ENCODE assay signal across 1 cellular context in the genomic region with DNA sequence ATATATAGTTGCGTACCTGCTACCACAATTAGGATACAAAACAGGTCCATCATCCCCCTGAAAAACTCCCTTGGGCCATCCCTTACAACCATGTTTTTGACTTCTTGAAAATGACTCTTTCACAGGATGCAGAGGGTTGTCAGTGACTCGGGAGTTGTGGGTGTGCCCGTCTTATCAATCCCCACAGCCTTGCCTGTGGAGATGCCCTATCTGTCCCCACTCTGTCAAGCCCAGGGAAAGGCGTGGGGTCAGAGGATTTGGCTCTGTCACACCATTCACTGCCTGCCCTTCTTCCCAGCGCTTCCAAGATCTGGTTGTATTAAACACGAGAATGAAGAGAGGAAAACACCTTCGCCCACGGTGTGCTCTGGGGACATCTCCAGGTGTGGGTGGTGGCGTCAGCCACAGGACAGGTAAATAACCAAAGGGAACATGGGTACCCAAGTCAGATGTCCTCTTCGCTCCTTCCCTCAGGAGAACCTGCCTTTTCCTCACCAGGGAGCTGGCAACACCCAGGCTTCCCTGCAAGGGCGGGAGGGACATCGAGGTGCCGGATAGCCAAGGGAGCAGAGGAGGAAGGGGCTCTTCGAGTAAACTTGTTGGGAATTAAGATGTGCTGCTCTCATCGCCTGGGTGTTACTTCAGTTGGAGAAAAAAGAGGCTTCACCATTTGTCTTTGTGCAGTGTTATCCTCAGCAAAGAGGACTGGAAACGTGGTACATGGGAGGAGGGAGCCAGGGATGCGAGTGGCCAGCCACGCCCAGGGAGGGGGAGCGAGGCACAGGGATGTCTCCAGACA.
TF ChIP-seq lines count a peak whose summit lies in the region.

No MANE protein-coding gene starts in this region.

TF ChIP-seq in K562, 482 proteins besides CTCF, POLR2A, EP300 and RAD21 (continued from another document and continues in another):
- TF ChIP-seq, protein P1, sequence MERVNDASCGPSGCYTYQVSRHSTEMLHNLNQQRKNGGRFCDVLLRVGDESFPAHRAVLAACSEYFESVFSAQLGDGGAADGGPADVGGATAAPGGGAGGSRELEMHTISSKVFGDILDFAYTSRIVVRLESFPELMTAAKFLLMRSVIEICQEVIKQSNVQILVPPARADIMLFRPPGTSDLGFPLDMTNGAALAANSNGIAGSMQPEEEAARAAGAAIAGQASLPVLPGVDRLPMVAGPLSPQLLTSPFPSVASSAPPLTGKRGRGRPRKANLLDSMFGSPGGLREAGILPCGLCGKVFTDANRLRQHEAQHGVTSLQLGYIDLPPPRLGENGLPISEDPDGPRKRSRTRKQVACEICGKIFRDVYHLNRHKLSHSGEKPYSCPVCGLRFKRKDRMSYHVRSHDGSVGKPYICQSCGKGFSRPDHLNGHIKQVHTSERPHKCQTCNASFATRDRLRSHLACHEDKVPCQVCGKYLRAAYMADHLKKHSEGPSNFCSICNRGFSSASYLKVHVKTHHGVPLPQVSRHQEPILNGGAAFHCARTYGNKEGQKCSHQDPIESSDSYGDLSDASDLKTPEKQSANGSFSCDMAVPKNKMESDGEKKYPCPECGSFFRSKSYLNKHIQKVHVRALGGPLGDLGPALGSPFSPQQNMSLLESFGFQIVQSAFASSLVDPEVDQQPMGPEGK (CRISPR knock-in tag; IDR thresholded peaks at IDR 0.05; ENCODE audit: borderline replicate concordance): no peak
- peak; percentile 75 to 81; a peak in 3 of 4 replicates for TF ChIP-seq TBL1XR1 (IDR thresholded peaks at IDR 0.05; ENCODE audit: low read length in 2 of 2)
- no peak for TF ChIP-seq PURB (CRISPR knock-in tag; IDR thresholded peaks at IDR 0.05; ENCODE audit: low read depth)
- TF ChIP-seq, protein P2, sequence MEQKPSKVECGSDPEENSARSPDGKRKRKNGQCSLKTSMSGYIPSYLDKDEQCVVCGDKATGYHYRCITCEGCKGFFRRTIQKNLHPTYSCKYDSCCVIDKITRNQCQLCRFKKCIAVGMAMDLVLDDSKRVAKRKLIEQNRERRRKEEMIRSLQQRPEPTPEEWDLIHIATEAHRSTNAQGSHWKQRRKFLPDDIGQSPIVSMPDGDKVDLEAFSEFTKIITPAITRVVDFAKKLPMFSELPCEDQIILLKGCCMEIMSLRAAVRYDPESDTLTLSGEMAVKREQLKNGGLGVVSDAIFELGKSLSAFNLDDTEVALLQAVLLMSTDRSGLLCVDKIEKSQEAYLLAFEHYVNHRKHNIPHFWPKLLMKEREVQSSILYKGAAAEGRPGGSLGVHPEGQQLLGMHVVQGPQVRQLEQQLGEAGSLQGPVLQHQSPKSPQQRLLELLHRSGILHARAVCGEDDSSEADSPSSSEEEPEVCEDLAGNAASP (IDR thresholded peaks at IDR 0.05): no peak
- TF ChIP-seq PCBP2 (IDR thresholded peaks at IDR 0.05; ENCODE audit: low read depth, low read length, poor library complexity, severe bottlenecking): no peak
- TF ChIP-seq ERF (CRISPR knock-in tag; IDR thresholded peaks at IDR 0.05): no peak
- TF ChIP-seq ELF2 (CRISPR knock-in tag; IDR thresholded peaks at IDR 0.05): no peak
- TF ChIP-seq ZBED1 (IDR thresholded peaks at IDR 0.05): no peak
- peak; percentile 74; the same call in 1 of the 2 replicates for TF ChIP-seq MYNN (IDR thresholded peaks at IDR 0.05)
- no peak for TF ChIP-seq MYNN (CRISPR knock-in tag; IDR thresholded peaks at IDR 0.05)
- TF ChIP-seq CSDE1 (IDR thresholded peaks at IDR 0.05): no peak
- TF ChIP-seq ZC3H11A (IDR thresholded peaks at IDR 0.05; ENCODE audit: low read depth, low read length): no peak
- no peak for TF ChIP-seq CEBPB (tag; IDR thresholded peaks at IDR 0.05)
- no peak for TF ChIP-seq FOXP1 (CRISPR knock-in tag; IDR thresholded peaks at IDR 0.05)
- TF ChIP-seq SMAD2 (IDR thresholded peaks at IDR 0.05; ENCODE audit: low read depth, low read length): no peak
- TF ChIP-seq ZNF695 (CRISPR knock-in tag; IDR thresholded peaks at IDR 0.05): no peak
- TF ChIP-seq, protein P3, sequence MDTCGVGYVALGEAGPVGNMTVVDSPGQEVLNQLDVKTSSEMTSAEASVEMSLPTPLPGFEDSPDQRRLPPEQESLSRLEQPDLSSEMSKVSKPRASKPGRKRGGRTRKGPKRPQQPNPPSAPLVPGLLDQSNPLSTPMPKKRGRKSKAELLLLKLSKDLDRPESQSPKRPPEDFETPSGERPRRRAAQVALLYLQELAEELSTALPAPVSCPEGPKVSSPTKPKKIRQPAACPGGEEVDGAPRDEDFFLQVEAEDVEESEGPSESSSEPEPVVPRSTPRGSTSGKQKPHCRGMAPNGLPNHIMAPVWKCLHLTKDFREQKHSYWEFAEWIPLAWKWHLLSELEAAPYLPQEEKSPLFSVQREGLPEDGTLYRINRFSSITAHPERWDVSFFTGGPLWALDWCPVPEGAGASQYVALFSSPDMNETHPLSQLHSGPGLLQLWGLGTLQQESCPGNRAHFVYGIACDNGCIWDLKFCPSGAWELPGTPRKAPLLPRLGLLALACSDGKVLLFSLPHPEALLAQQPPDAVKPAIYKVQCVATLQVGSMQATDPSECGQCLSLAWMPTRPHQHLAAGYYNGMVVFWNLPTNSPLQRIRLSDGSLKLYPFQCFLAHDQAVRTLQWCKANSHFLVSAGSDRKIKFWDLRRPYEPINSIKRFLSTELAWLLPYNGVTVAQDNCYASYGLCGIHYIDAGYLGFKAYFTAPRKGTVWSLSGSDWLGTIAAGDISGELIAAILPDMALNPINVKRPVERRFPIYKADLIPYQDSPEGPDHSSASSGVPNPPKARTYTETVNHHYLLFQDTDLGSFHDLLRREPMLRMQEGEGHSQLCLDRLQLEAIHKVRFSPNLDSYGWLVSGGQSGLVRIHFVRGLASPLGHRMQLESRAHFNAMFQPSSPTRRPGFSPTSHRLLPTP (IDR thresholded peaks at IDR 0.05; ENCODE audit: borderline replicate concordance, extremely low read depth, insufficient read length): no peak
- no peak for TF ChIP-seq EZH2 (IDR thresholded peaks at IDR 0.05; ENCODE audit: borderline replicate concordance, low read depth, low read length)
- no peak for TF ChIP-seq ZNF282 (CRISPR knock-in tag; IDR thresholded peaks at IDR 0.05)
- TF ChIP-seq HEY1 (CRISPR knock-in tag; IDR thresholded peaks at IDR 0.05; ENCODE audit: borderline replicate concordance): no peak
- peak; percentile 34; the same call in 1 of the 2 replicates for TF ChIP-seq THAP12 (CRISPR knock-in tag; IDR thresholded peaks at IDR 0.05)
- TF ChIP-seq JUND (IDR thresholded peaks at IDR 0.05; ENCODE audit: borderline replicate concordance, low read depth, low read length): peak; percentile 86
- peak; percentile 75; the same call in 1 of the 3 replicates for TF ChIP-seq JUND (tag; IDR thresholded peaks at IDR 0.05; ENCODE audit: borderline replicate concordance, low read depth, low read length)
- TF ChIP-seq AFF4 (CRISPR knock-in tag; IDR thresholded peaks at IDR 0.05): no peak
- 0 out of 2 replicates have a peak, but pooled peaks have one; percentile 19 for TF ChIP-seq E2F3 (CRISPR knock-in tag; IDR thresholded peaks at IDR 0.05)
- TF ChIP-seq, protein P4, sequence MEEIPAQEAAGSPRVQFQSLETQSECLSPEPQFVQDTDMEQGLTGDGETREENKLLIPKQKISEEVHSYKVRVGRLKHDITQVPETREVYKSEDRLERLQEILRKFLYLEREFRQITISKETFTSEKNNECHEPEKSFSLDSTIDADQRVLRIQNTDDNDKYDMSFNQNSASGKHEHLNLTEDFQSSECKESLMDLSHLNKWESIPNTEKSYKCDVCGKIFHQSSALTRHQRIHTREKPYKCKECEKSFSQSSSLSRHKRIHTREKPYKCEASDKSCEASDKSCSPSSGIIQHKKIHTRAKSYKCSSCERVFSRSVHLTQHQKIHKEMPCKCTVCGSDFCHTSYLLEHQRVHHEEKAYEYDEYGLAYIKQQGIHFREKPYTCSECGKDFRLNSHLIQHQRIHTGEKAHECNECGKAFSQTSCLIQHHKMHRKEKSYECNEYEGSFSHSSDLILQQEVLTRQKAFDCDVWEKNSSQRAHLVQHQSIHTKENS (CRISPR knock-in tag; IDR thresholded peaks at IDR 0.05): no peak
- no peak for TF ChIP-seq SREBF1 (IDR thresholded peaks at IDR 0.05; ENCODE audit: borderline replicate concordance, low read depth, low read length)
- peak; percentile 93 for TF ChIP-seq CTBP1 (IDR thresholded peaks at IDR 0.05; ENCODE audit: borderline replicate concordance)
- no peak for TF ChIP-seq PTBP1 (IDR thresholded peaks at IDR 0.05; ENCODE audit: low read depth, low read length)
- no peak for TF ChIP-seq ZBTB33 (CRISPR knock-in tag; IDR thresholded peaks at IDR 0.05)
- 0 out of 2 replicates have a peak, but pooled peaks have one; percentile 35 for TF ChIP-seq ATF4 (CRISPR knock-in tag; IDR thresholded peaks at IDR 0.05)
- TF ChIP-seq E2F8 (IDR thresholded peaks at IDR 0.05; ENCODE audit: low read depth, partially characterized antibody): no peak
- TF ChIP-seq, protein P5, sequence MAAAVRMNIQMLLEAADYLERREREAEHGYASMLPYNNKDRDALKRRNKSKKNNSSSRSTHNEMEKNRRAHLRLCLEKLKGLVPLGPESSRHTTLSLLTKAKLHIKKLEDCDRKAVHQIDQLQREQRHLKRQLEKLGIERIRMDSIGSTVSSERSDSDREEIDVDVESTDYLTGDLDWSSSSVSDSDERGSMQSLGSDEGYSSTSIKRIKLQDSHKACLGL (CRISPR knock-in tag; IDR thresholded peaks at IDR 0.05; ENCODE audit: borderline replicate concordance, poor library complexity, severe bottlenecking): no peak
